Comparison of ENCODE assay signal across 29 cellular contexts in genomic region chr12:112167728-112168525, GRCh38. TPM values are rescaled to one million over a fixed set of nuclear protein-coding genes. Genes with fewer than 3 reads are reported as not detected.
DNase-seq lines count a peak whose midpoint lies in the region; ATAC-seq, FAIRE-seq and TF ChIP-seq lines count a peak whose summit lies in the region.
"Had no signal": no experiment of that assay in that cellular context is flagged by ENCODE, and none has a peak within 500 bp of the region (broad histone marks: within the 10 kb centered on the region; RNA-seq: fewer than 3 reads in every experiment).

No MANE protein-coding gene starts in this region.

- no peak for FAIRE-seq in H54 (lab: Jason Lieb, UNC)
- FAIRE-seq: endometrium had no signal

- ATAC-seq in sciatic nerve, result no peak
- ATAC-seq: activated CD8-positive, alpha-beta T cell treated with anti-CD3 and anti-CD28 coated beads for 36 hours; gastrocnemius medialis; left lobe of liver; naive thymus-derived CD4-positive, alpha-beta T cell; PC-3; right lobe of liver; Right ventricle myocardium inferior had no signal

- no peak for TF ChIP-seq POLR2A in H54 (IDR thresholded peaks at IDR 0.05; ENCODE audit: low read depth, low read length)

- intact Hi-C loops in sciatic nerve (cut with DNase I), result no loop called here

- H3K27ac ChIP-seq in cingulate gyrus (ENCODE audit: low read depth, low read length), result peak overlapping the region; percentile 14
- H3K27ac ChIP-seq: breast epithelium, gastrocnemius medialis, ovary, right lobe of liver had no signal

- peak; percentile 16 to 47 for DNase-seq in NCI-H2081 (lab: John Stamatoyannopoulos, UW)
- no peak for DNase-seq in NCI-H2081 treated with DMSO at 0.1 percent for 48 hours (lab: John Stamatoyannopoulos, UW)
- DNase-seq in NCI-H2107 (lab: John Stamatoyannopoulos, UW), result peak; percentile 44
- peak; percentile 41 for DNase-seq in sciatic nerve (ENCODE audit: low spot score)
- no peak for DNase-seq in H54 (ENCODE audit: insufficient read length, low spot score)
- no peak for DNase-seq in stimulated activated naive CD4-positive, alpha-beta T cell treated with Interleukin-2 at 50 U/mL for 16 hours (lab: John Stamatoyannopoulos, UW)
- DNase-seq in NCI-H1105 (lab: John Stamatoyannopoulos, UW), result no peak
- DNase-seq: 8988T; activated CD4-positive, CD25-positive, alpha-beta regulatory T cell treated with anti-CD3 and anti-CD28 coated beads, Interleukin-2, amount 50 U/mL, for 72 hours; activated CD8-positive, alpha-beta T cell treated with anti-CD3 and anti-CD28 coated beads for 36 hours; amniotic stem cell; CD4-positive, alpha-beta memory T cell; cortex of kidney; gastrocnemius medialis; hippocampal formation; immature natural killer cell; naive thymus-derived CD4-positive, alpha-beta T cell; NCI-H1436 treated with DMSO at 0.1 percent for 48 hours; NCI-H2227 treated with DMSO at 0.1 percent for 48 hours; ovary; PC-3; stimulated activated CD4-positive, alpha-beta T cell treated with anti-CD3 and anti-CD28 coated beads, Interleukin-15, amount 100 ng/mL, for 24 hours; SW 1271 had no signal

RNA-seq across cellular contexts. Expression of gene TRAFD1, which starts 42.6 kb away (rescaled TPM):
- total RNA-seq in sciatic nerve, result 26.5 TPM

RNA-seq across cellular contexts. Expression of gene NAA25, which starts 59.3 kb away (rescaled TPM):
- 43.6 TPM for total RNA-seq in sciatic nerve

Comparison
In these comparisons a context has a peak if more than half of its experiments do, and no peak if none do; other contexts are left out.
1. DNase-seq: peak in NCI-H2081 (2 of 2), NCI-H2107 (single experiment) and sciatic nerve (single experiment); none in NCI-H2081 treated with DMSO at 0.1 percent for 48 hours (single experiment), H54 (single experiment), stimulated activated naive CD4-positive, alpha-beta T cell treated with Interleukin-2 at 50 U/mL for 16 hours (single experiment) and NCI-H1105 (single experiment).